In genomic region chr1:8259498-8260290, GRCh38 we compare ENCODE assay signal across 8 cellular contexts. TPM values are rescaled to one million over a fixed set of nuclear protein-coding genes. Genes with fewer than 3 reads are reported as not detected.
A peak's percentile ranks its signal among the peaks of the same experiment; 100 is the strongest.
DNase-seq lines count a peak whose midpoint lies in the region; ATAC-seq and TF ChIP-seq lines count a peak whose summit lies in the region.

No MANE protein-coding gene starts in this region.

- H3K36me3 ChIP-seq in tibial nerve: no peaks in the 10 kb centered on the region

- peaks cover 2% of the 10 kb centered on the region for H3K27me3 Mint-ChIP-seq in activated CD4-positive, alpha-beta memory T cell treated with anti-CD3 and anti-CD28 coated beads for 36 hours
- peaks cover 21 to 24% of the 10 kb centered on the region in 2 donors for H3K27me3 Mint-ChIP-seq in stimulated activated naive B cell treated with anti-CD40 and anti-IgM and Interleukin-4, amounts not matched to agents 10 μg/mL and 1 μg/mL and 100 μg/mL, for 72 hours

- CTCF ChIA-PET in activated CD4-positive, alpha-beta memory T cell treated with anti-CD3 and anti-CD28 coated beads for 36 hours (lab: Charles Lee): no interaction called here

- intact Hi-C loops in activated CD4-positive, alpha-beta memory T cell treated with anti-CD3 and anti-CD28 coated beads for 36 hours (cut with micrococcal nuclease): no loop called here

- DNase-seq in astrocyte of the spinal cord (ENCODE audit: low read depth, low spot score): peak; percentile 79
- DNase-seq in left kidney (ENCODE audit: low read depth, low spot score): peak; percentile 41
- DNase-seq in tibial nerve (ENCODE audit: low spot score in 2 of 2): peak; percentile 69 to 78
- DNase-seq in NCI-H2107 treated with DMSO at 0.1 percent for 48 hours (lab: John Stamatoyannopoulos, UW; ENCODE audit: unreplicated experiment): no peak
- no peak for DNase-seq in foreskin melanocyte
- no peak for DNase-seq in activated CD4-positive, alpha-beta memory T cell treated with anti-CD3 and anti-CD28 coated beads for 36 hours
- no peak for DNase-seq in stimulated activated naive B cell treated with anti-CD40 and anti-IgM and Interleukin-4, amounts not matched to agents 10 μg/mL and 1 μg/mL and 100 μg/mL, for 72 hours

- no peaks in the 10 kb centered on the region for H3K4me1 Mint-ChIP-seq in activated CD4-positive, alpha-beta memory T cell treated with anti-CD3 and anti-CD28 coated beads for 36 hours (ENCODE audit: low read depth)
- H3K4me1 Mint-ChIP-seq in stimulated activated naive B cell treated with anti-CD40 and anti-IgM and Interleukin-4, amounts not matched to agents 10 μg/mL and 1 μg/mL and 100 μg/mL, for 72 hours: no peaks in the 10 kb centered on the region

- no peak overlapping the region for H3K27ac Mint-ChIP-seq in activated CD4-positive, alpha-beta memory T cell treated with anti-CD3 and anti-CD28 coated beads for 36 hours
- H3K27ac Mint-ChIP-seq in stimulated activated naive B cell treated with anti-CD40 and anti-IgM and Interleukin-4, amounts not matched to agents 10 μg/mL and 1 μg/mL and 100 μg/mL, for 72 hours: no peak overlapping the region

- no peak for TF ChIP-seq CTCF in astrocyte of the spinal cord (IDR thresholded peaks at IDR 0.05; ENCODE audit: low read depth, low read length)
- TF ChIP-seq CTCF in tibial nerve (IDR thresholded peaks at IDR 0.05): no peak

- no peaks in the 10 kb centered on the region for H3K27me3 ChIP-seq in tibial nerve

- H3K9me3 ChIP-seq in tibial nerve: no peaks in the 10 kb centered on the region

- POLR2A ChIA-PET in activated CD4-positive, alpha-beta memory T cell treated with anti-CD3 and anti-CD28 coated beads for 36 hours (lab: Charles Lee): no interaction called here

- 27 to 30% methylated on average over 13 of the region's 13 CpGs for WGBS in tibial nerve, 2 donors

- no peak overlapping the region for H3K4me3 Mint-ChIP-seq in activated CD4-positive, alpha-beta memory T cell treated with anti-CD3 and anti-CD28 coated beads for 36 hours
- H3K4me3 Mint-ChIP-seq in stimulated activated naive B cell treated with anti-CD40 and anti-IgM and Interleukin-4, amounts not matched to agents 10 μg/mL and 1 μg/mL and 100 μg/mL, for 72 hours: no peak overlapping the region

- H3K4me3 ChIP-seq in astrocyte of the spinal cord (ENCODE audit: low read depth, low read length): peak overlapping the region; percentile 6
- H3K4me3 ChIP-seq in tibial nerve: no peak overlapping the region

- peaks cover 0 to 20% (median 2%) of the 10 kb centered on the region in 4 donors for H3K4me1 ChIP-seq in tibial nerve

- H3K36me3 Mint-ChIP-seq in activated CD4-positive, alpha-beta memory T cell treated with anti-CD3 and anti-CD28 coated beads for 36 hours: no peaks in the 10 kb centered on the region
- H3K36me3 Mint-ChIP-seq in stimulated activated naive B cell treated with anti-CD40 and anti-IgM and Interleukin-4, amounts not matched to agents 10 μg/mL and 1 μg/mL and 100 μg/mL, for 72 hours: no peaks in the 10 kb centered on the region

- TF ChIP-seq EP300 in Ishikawa (IDR thresholded peaks at IDR 0.05; ENCODE audit: borderline replicate concordance) (no peak), tibial nerve (IDR thresholded peaks at IDR 0.05) (peak; percentile 7 to 88)

- no peak for TF ChIP-seq RAD21 in Ishikawa (IDR thresholded peaks at IDR 0.05; ENCODE audit: low read depth)

- in situ Hi-C loops in astrocyte of the spinal cord (cut with HindIII; ENCODE audit: low sequenced_read_pairs): no loop called here

- ATAC-seq in stimulated activated naive B cell treated with anti-CD40 and anti-IgM and Interleukin-4, amounts not matched to agents 10 μg/mL and 1 μg/mL and 100 μg/mL, for 72 hours (replicated peaks): no peak

- no peak for TF ChIP-seq POLR2A in tibial nerve (IDR thresholded peaks at IDR 0.05)

- H3K27ac ChIP-seq in tibial nerve: peak overlapping the region in 3 of 4 donors; percentile 1 to 69 (median 52)

- no peaks in the 10 kb centered on the region for H3K9me3 Mint-ChIP-seq in activated CD4-positive, alpha-beta memory T cell treated with anti-CD3 and anti-CD28 coated beads for 36 hours
- H3K9me3 Mint-ChIP-seq in stimulated activated naive B cell treated with anti-CD40 and anti-IgM and Interleukin-4, amounts not matched to agents 10 μg/mL and 1 μg/mL and 100 μg/mL, for 72 hours: peaks cover 0 to 1% of the 10 kb centered on the region in 2 donors

TF ChIP-seq in Ishikawa, 13 proteins besides CTCF, POLR2A, EP300 and RAD21:
- TF ChIP-seq CEBPB (IDR thresholded peaks at IDR 0.05): peak; percentile 97
- TF ChIP-seq ZBTB7A (IDR thresholded peaks at IDR 0.05; ENCODE audit: low read depth): no peak
- peak; percentile 91 for TF ChIP-seq NFIC (IDR thresholded peaks at IDR 0.05)
- TF ChIP-seq EGR1 (IDR thresholded peaks at IDR 0.05): no peak
- peak; percentile 49; the same call in 1 of the 2 replicates for TF ChIP-seq TCF12 (IDR thresholded peaks at IDR 0.05; ENCODE audit: low read depth)

RNA-seq across cellular contexts. Expression of gene SLC45A1, which starts 58.2 kb away (rescaled TPM):
- total RNA-seq in tibial nerve: 10 to 100 TPM in 1 of 4 donors, 1 to 10 TPM in 3; 5.4 to 15.1 (median 7.6) TPM
- total RNA-seq in activated CD4-positive, alpha-beta memory T cell treated with anti-CD3 and anti-CD28 coated beads for 36 hours: under 1 TPM; 0.77 to 0.95 TPM

Comparison
In these comparisons a context has a peak if more than half of its experiments do, and no peak if none do; other contexts are left out.
1. DNase-seq: peak in astrocyte of the spinal cord (single experiment), left kidney (single experiment) and tibial nerve (2 of 2); none in NCI-H2107 treated with DMSO at 0.1 percent for 48 hours (single experiment), foreskin melanocyte (single experiment), activated CD4-positive, alpha-beta memory T cell treated with anti-CD3 and anti-CD28 coated beads for 36 hours (single experiment) and stimulated activated naive B cell treated with anti-CD40 and anti-IgM and Interleukin-4, amounts not matched to agents 10 μg/mL and 1 μg/mL and 100 μg/mL, for 72 hours (single experiment).